ENCODE assay signal across 8 cellular contexts in genomic region chr7:102749323-102749786, GRCh38. TPM values are rescaled to one million over a fixed set of nuclear protein-coding genes. Genes with fewer than 3 reads are reported as not detected.
DNase-seq lines count a peak whose midpoint lies in the region; ATAC-seq, FAIRE-seq and TF ChIP-seq lines count a peak whose summit lies in the region.
"Not testable (repeated sequence)": the region's sequence is repeated elsewhere in the genome, so short reads cannot be mapped to it uniquely, and the experiment has no call there.

No MANE protein-coding gene starts in this region.

- peak overlapping the region; percentile 70 for H3K4me3 ChIP-seq in GM12875 (ENCODE audit: low read depth, low read length)
- H3K4me3 ChIP-seq in HUES6 (ENCODE audit: low read depth, low read length), result peak overlapping the region; percentile 76
- H3K4me3 ChIP-seq in K562, result peak overlapping the region; percentile 66
- H3K4me3 ChIP-seq in fibroblast of pulmonary artery (replicated peaks; ENCODE audit: low read depth, low read length), result peak overlapping the region; percentile 60
- peak overlapping the region; percentile 83 for H3K4me3 ChIP-seq in lung
- H3K4me3 ChIP-seq in rectal smooth muscle tissue (ENCODE audit: low read length), result peak overlapping the region; percentile 82
- peak overlapping the region; percentile 66 to 73 for H3K4me3 ChIP-seq in vagina

- not testable (repeated sequence) for H3K4me1 ChIP-seq in HUES6 (ENCODE audit: control insufficient read depth, insufficient read depth, low read length); K562 (replicated peaks in 1 of 2; ENCODE audit: control insufficient read depth in 2 of 2, insufficient read depth in 2 of 2, low read length in 2 of 2); lung (ENCODE audit: control insufficient read depth in 2 of 2, insufficient read depth in 2 of 2, low read length in 2 of 2); rectal smooth muscle tissue (ENCODE audit: control insufficient read depth, insufficient read depth, low read length)
- H3K4me1 ChIP-seq in vagina, result peaks cover 15% of the 10 kb centered on the region

- TF ChIP-seq RAD21 in K562 (CRISPR knock-in tag; conservative IDR thresholded peaks at IDR 0.05 in 1 of 2, IDR thresholded peaks at IDR 0.05 in 1 of 2), result not testable (repeated sequence)

- intact Hi-C loops in K562 (cut with micrococcal nuclease), result loop anchor here (5.0 kb wide), 1 partner anchor 223 kb away; no protein-coding TSS in a partner anchor
- intact Hi-C loops in vagina (cut with DNase I), result not testable (repeated sequence)

- TF ChIP-seq POLR2A in K562 (conservative IDR thresholded peaks at IDR 0.05); vagina (IDR thresholded peaks at IDR 0.05): not testable (repeated sequence)

- H3K9me1 ChIP-seq in K562 (ENCODE audit: control insufficient read depth, insufficient read depth, low read length), result not testable (repeated sequence)

- TSS peak; percentile 76 for BruUV-seq in K562 (replicated peaks; lab: Mats Ljungman, UMichigan)

- H3K79me2 ChIP-seq in K562 (ENCODE audit: control insufficient read depth, insufficient read depth, low read length), result peaks cover 17% of the 10 kb centered on the region

- H2AFZ ChIP-seq in K562 (ENCODE audit: low read depth, low read length), result peak overlapping the region; percentile 93

- H3K9ac ChIP-seq in HUES6 (ENCODE audit: low read length) (peak overlapping the region; percentile 76), K562 (ENCODE audit: insufficient read depth in 1 of 2, low read depth in 2 of 2, low read length in 2 of 2) (peak overlapping the region; percentile 66 to 96)
- H3K9ac ChIP-seq in rectal smooth muscle tissue (ENCODE audit: low read length), result not testable (repeated sequence)

- not testable (repeated sequence) for H4K20me1 ChIP-seq in K562 (replicated peaks; ENCODE audit: control insufficient read depth, insufficient read depth, low read length)

- TF ChIP-seq EP300 in K562 (IDR thresholded peaks at IDR 0.05; ENCODE audit: low read length), result not testable (repeated sequence)

- CTCF ChIA-PET in K562 (lab: Yijun Ruan, JAX; ENCODE audit: low intra/inter-chr PET ratio), result not testable (repeated sequence)

- not testable (repeated sequence) for H3K27ac ChIP-seq in HUES6 (ENCODE audit: low read depth, low read length); vagina
- peak overlapping the region; percentile 60 for H3K27ac ChIP-seq in VCaP
- peak overlapping the region; percentile 73 for H3K27ac ChIP-seq in K562 (ENCODE audit: extremely low read depth, low read depth, low read length)
- H3K27ac ChIP-seq in lung (ENCODE audit: low read depth in 1 of 2, low read length in 1 of 2), result peak overlapping the region; percentile 65 to 80
- H3K27ac ChIP-seq in rectal smooth muscle tissue (ENCODE audit: low read depth, low read length), result peak overlapping the region; percentile 64

- DNase-seq in K562 (ENCODE audit: extremely low read depth in 1 of 4, low spot score in 3 of 4); fibroblast of pulmonary artery (ENCODE audit: low read depth); lung (ENCODE audit: low spot score); vagina (ENCODE audit: extremely low spot score in 2 of 2): not testable (repeated sequence)

- not testable (repeated sequence) for H3K27me3 ChIP-seq in HUES6 (ENCODE audit: control insufficient read depth, insufficient read depth, low read length); K562 (ENCODE audit: control insufficient read depth in 2 of 2, insufficient read depth in 2 of 2, low read length in 2 of 2); lung (ENCODE audit: control insufficient read depth, insufficient read depth); rectal smooth muscle tissue (ENCODE audit: control insufficient read depth, insufficient read depth, low read length); vagina

- peak overlapping the region; percentile 83 for H3K4me2 ChIP-seq in K562 (ENCODE audit: insufficient read depth, low read length)

- H3K9me3 ChIP-seq in HUES6 (ENCODE audit: control insufficient read depth, insufficient read depth, low read depth, low read length); K562 (replicated peaks; ENCODE audit: control insufficient read depth, insufficient read depth, low read depth, low read length); lung (ENCODE audit: control insufficient read depth in 2 of 2, insufficient read depth in 1 of 2, low read length in 1 of 2); vagina: not testable (repeated sequence)

- TF ChIP-seq CTCF in GM12875 (IDR thresholded peaks at IDR 0.05; ENCODE audit: borderline replicate concordance, insufficient read depth, low read depth, low read length); VCaP (conservative IDR thresholded peaks at IDR 0.05); K562 (IDR thresholded peaks at IDR 0.05 in 2 of 3, conservative IDR thresholded peaks at IDR 0.05 in 1 of 3; ENCODE audit: insufficient read depth in 2 of 3, low read depth in 1 of 3, low read length in 3 of 3); fibroblast of pulmonary artery (IDR thresholded peaks at IDR 0.05; ENCODE audit: low read length, missing control alignments); lung (IDR thresholded peaks at IDR 0.05; ENCODE audit: control extremely low read depth, extremely low read depth); vagina (IDR thresholded peaks at IDR 0.05): not testable (repeated sequence)

- ATAC-seq in K562 (peak; percentile 59), lung (ENCODE audit: insufficient read depth, low FRiP score) (peak; percentile 4)

- not testable (repeated sequence) for FAIRE-seq in K562 (lab: Jason Lieb, UNC)

- in situ Hi-C loops in K562 (cut with MboI), result not testable (repeated sequence)

- POLR2A ChIA-PET in K562 (lab: Yijun Ruan, JAX), result interaction anchor here (0.6 to 1.2 kb wide), 2 partner anchors 289 to 309 kb away, joined by 3 read pairs; no protein-coding TSS in a partner anchor

- WGBS in K562 (ENCODE audit: insufficient coverage, low coverage, missing lambda C conversion rate), result 0% methylated on average over 11 of the region's 38 CpGs
- WGBS in lung, 2 donors, result 5 to 18% methylated on average over 11 to 25 of the region's 38 CpGs

- H3K36me3 ChIP-seq in HUES6 (ENCODE audit: control insufficient read depth, insufficient read depth, low read length); K562 (ENCODE audit: control insufficient read depth, insufficient read depth, low read length); lung (ENCODE audit: control insufficient read depth in 2 of 2, insufficient read depth in 2 of 2, low read length in 2 of 2); rectal smooth muscle tissue (ENCODE audit: control insufficient read depth, insufficient read depth, low read length); vagina: not testable (repeated sequence)

TF ChIP-seq in K562, 482 proteins besides CTCF, POLR2A, EP300 and RAD21 (continues in another document):
- TF ChIP-seq HMGN3 (IDR thresholded peaks at IDR 0.05; ENCODE audit: borderline replicate concordance, extremely low read depth, insufficient read length, low read depth, low read length) (peak; percentile 25), PHF8 (IDR thresholded peaks at IDR 0.05; ENCODE audit: borderline replicate concordance, low read length) (peak; percentile 1; the same call in 1 of the 2 replicates)

RNA-seq across cellular contexts. Expression of gene FAM185A, which starts 0.6 kb away (rescaled TPM):
- 19.3 and 23.2 TPM in 2 replicates for total RNA-seq in K562 (2011; cell fraction: chromatin; rRNA removed; ENCODE audit: low replicate concordance)
- 21.5 and 22.5 TPM in 2 replicates for total RNA-seq in K562 (2011; cell fraction: nucleolus; rRNA removed)
- 15.4 and 16.0 TPM in 2 replicates for total RNA-seq in K562 (2011; cell fraction: nucleoplasm; rRNA removed)
- total RNA-seq in K562 (2014; rRNA removed) (15.8 and 21.6 TPM in 2 replicates), K562 (2014; rRNA removed; fragmentation: Illumina TruSeq; extraction: Trizol) (10.9 and 11.1 TPM in 2 replicates), K562 (2015; rRNA removed; fragmentation: Illumina TruSeq; extraction: Trizol) (9.9 and 10.2 TPM in 2 replicates), K562 (2021) (13.0 TPM in 2 replicates), lung (10 to 100 TPM; 11.2 to 17.3 TPM), vagina (15.5 TPM)
- polyA plus RNA-seq in K562 (2011; rRNA removed) (6.1 and 10.6 TPM in 2 replicates), K562 (2014; fragmentation: Illumina TruSeq; extraction: Trizol) (8.6 and 11.0 TPM in 2 replicates), K562 (2014; fragmentation: Nextera tagmentation; extraction: Ambion mirVana) (1 to 10 TPM; 1.7 to 1.9 TPM), K562 (2014; rRNA removed) (17.4 and 19.8 TPM in 2 replicates), lung (1 to 10 TPM; 2.8 to 4.8 TPM)
- 5.4 and 12.5 TPM in 2 replicates for polyA plus RNA-seq in K562 (2011; cell fraction: cytosol; rRNA removed)
- 13.4 and 25.8 TPM in 2 replicates for polyA plus RNA-seq in K562 (2011; cell fraction: nucleus; rRNA removed)
- polyA plus RNA-seq in K562 (2012), result 6.9 and 7.0 TPM in 2 replicates
- polyA minus RNA-seq in K562 (2011; rRNA and poly(A)+ RNA removed), result 8.7 and 9.4 TPM in 2 replicates
- 5.3 and 7.8 TPM in 2 replicates for polyA minus RNA-seq in K562 (2011; cell fraction: cytosol; rRNA and poly(A)+ RNA removed)
- 17.7 and 20.9 TPM in 2 replicates for polyA minus RNA-seq in K562 (2011; cell fraction: nucleus; rRNA and poly(A)+ RNA removed)
